Comparison of ENCODE assay signal across 1 cellular context in the genomic region with DNA sequence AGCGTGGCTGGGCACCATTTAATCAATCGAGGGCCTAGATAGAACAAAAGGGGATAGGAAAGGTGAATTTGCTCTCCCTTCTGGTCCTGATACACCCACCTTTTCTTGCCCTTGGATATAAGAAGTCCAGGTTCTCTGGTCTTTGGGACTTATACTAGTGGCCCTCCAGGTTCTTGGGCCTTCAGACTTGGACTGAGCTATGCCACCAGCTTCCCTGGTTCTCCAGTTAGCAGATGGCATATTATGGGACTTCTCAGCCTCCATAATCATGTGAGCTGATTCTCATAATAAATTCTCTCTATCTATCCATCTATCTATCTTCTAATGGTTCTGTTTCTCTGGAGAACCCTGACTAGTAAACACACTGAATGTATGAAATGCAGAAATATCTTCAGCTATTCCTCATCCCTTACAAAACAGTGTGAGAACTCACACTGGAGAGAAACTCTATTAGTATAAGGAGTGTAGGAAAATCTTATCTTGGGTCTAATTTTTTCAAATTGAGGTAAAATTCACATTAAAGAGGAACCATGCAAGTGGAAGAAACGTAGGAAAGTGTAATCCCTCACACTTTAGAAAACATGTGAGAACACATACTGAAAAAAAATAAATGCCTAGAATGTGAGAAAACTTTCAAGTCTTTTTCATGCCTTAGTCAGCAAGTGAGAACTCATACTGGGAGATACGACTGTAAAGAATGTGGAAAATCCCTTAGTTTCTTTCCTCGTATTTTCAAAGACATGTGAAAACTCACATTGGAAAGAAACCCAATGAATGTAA.
TF ChIP-seq lines count a peak whose summit lies in the region.

No MANE protein-coding gene starts in this region.

TF ChIP-seq in Ishikawa, 13 proteins besides CTCF, POLR2A, EP300 and RAD21:
- TF ChIP-seq, protein P1, sequence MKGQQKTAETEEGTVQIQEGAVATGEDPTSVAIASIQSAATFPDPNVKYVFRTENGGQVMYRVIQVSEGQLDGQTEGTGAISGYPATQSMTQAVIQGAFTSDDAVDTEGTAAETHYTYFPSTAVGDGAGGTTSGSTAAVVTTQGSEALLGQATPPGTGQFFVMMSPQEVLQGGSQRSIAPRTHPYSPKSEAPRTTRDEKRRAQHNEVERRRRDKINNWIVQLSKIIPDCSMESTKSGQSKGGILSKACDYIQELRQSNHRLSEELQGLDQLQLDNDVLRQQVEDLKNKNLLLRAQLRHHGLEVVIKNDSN (IDR thresholded peaks at IDR 0.05) = 0 out of 2 replicates have a peak, but pooled peaks have one; percentile 9
- TF ChIP-seq MAX (IDR thresholded peaks at IDR 0.05) = no peak
- TF ChIP-seq FOXM1 (IDR thresholded peaks at IDR 0.05; ENCODE audit: borderline replicate concordance, low read depth) = no peak
- TF ChIP-seq REST (IDR thresholded peaks at IDR 0.05; ENCODE audit: low read depth) = no peak
